In the genomic region with DNA sequence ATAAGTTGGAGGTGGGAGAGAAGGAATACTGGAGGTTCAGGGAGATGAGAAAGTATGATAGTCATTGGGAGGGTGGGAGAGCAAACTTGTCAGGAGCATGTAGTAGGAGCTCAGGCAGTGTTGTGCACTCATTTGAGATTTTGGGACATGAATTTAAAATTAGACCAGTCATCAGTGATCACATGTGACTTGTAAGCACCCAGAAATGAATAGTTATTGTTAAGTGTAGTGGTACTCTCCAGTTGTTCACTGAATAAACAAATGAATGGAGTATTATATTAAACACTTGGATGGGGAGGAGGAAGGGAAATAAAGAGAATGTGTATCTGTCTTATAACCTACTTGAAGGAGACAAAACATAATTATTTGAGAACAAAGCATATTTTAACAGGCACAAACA, we compare ENCODE assay signal across 1 cellular context.
TF ChIP-seq lines count a peak whose summit lies in the region.

No MANE protein-coding gene starts in this region.

TF ChIP-seq in SK-N-SH treated with all-trans-retinoic acid at 6 μM for 48 hours, 23 proteins besides CTCF, POLR2A, EP300 and RAD21 (continued from another document):
- TF ChIP-seq CREB5 (CRISPR knock-in tag; IDR thresholded peaks at IDR 0.05; ENCODE audit: low read depth) (no peak), SNAI2 (CRISPR knock-in tag; IDR thresholded peaks at IDR 0.05) (no peak), ZNF70 (CRISPR knock-in tag; IDR thresholded peaks at IDR 0.05) (no peak), ARNTL (CRISPR knock-in tag; IDR thresholded peaks at IDR 0.05; ENCODE audit: borderline replicate concordance, low read depth) (no peak), BACH2 (CRISPR knock-in tag; IDR thresholded peaks at IDR 0.05; ENCODE audit: borderline replicate concordance) (no peak), ZNF8 (CRISPR knock-in tag; IDR thresholded peaks at IDR 0.05) (no peak), ESRRG (CRISPR knock-in tag; IDR thresholded peaks at IDR 0.05) (no peak), OSR1 (CRISPR knock-in tag; IDR thresholded peaks at IDR 0.05) (no peak), ZFP30 (CRISPR knock-in tag; IDR thresholded peaks at IDR 0.05) (no peak)
